In genomic region chr2:26469092-26469710, GRCh38 we compare ENCODE assay signal across 8 cellular contexts. TPM values are rescaled to one million over a fixed set of nuclear protein-coding genes. Genes with fewer than 3 reads are reported as not detected.
A peak's percentile ranks its signal among the peaks of the same experiment; 100 is the strongest.
DNase-seq lines count a peak whose midpoint lies in the region; ATAC-seq and TF ChIP-seq lines count a peak whose summit lies in the region.

No MANE protein-coding gene starts in this region.

- H3K4me1 ChIP-seq in Caco-2 (peaks cover 6% of the 10 kb centered on the region), PC-3 (ENCODE audit: insufficient read depth, low read length) (no peaks in the 10 kb centered on the region), iPS DF 6.9 (ENCODE audit: control insufficient read depth, insufficient read depth, low read length) (peaks cover 2% of the 10 kb centered on the region; the same call in 1 of the 2 replicates)

- no TSS peak for BruUV-seq in Caco-2 (replicated peaks; lab: Mats Ljungman, UMichigan)
- no TSS peak for BruUV-seq in PC-3 (replicated peaks; lab: Mats Ljungman, UMichigan)

- CTCF ChIA-PET in Caco-2 (lab: Charles Lee): interaction anchor here (0.6 to 1.2 kb wide), 7 partner anchors 24 to 750 kb away, joined by 3 to 6 read pairs (median 3); no protein-coding TSS in a partner anchor
- CTCF ChIA-PET in PC-3 (lab: Charles Lee): interaction anchor here (0.5 to 1.2 kb wide), 2 partner anchors 94 to 108 kb away, joined by 3 to 8 read pairs; no protein-coding TSS in a partner anchor

- H3K36me3 Mint-ChIP-seq in Caco-2 (ENCODE audit: insufficient read depth, unreplicated experiment): peaks cover 5% of the 10 kb centered on the region

- H3K36me3 ChIP-seq in Caco-2 (ENCODE audit: control insufficient read depth, insufficient read depth, low read length): no peaks in the 10 kb centered on the region
- H3K36me3 ChIP-seq in PC-3 (ENCODE audit: low read depth, low read length): no peaks in the 10 kb centered on the region
- H3K36me3 ChIP-seq in iPS DF 6.9 (ENCODE audit: control insufficient read depth, insufficient read depth, low read length): no peaks in the 10 kb centered on the region

- no peak overlapping the region for H3K27ac ChIP-seq in PC-3 (ENCODE audit: low read length)
- H3K27ac ChIP-seq in iPS DF 6.9 (ENCODE audit: low read length): no peak overlapping the region

- no peak overlapping the region for H3K4me3 Mint-ChIP-seq in Caco-2 (ENCODE audit: unreplicated experiment)

- no peaks in the 10 kb centered on the region for H3K79me2 ChIP-seq in PC-3 (ENCODE audit: low read length)

- DNase-seq in Caco-2 (peak; percentile 78 to 82), HS-27A (ENCODE audit: low read depth) (peak; percentile 15), PC-3 (peak; percentile 91), iPS DF 6.9 (ENCODE audit: low read depth, low spot score) (peak; percentile 71), cortex of kidney (lab: John Stamatoyannopoulos, UW) (no peak)
- peak; percentile 64 for DNase-seq in activated naive CD4-positive, alpha-beta T cell treated with anti-CD3 and anti-CD28 coated beads, Interleukin-2, amount 50 U/mL, for 16 hours
- peak; percentile 31 for DNase-seq in stimulated activated CD8-positive, alpha-beta memory T cell treated with anti-CD3 and anti-CD28 coated beads, Interleukin-15, amount 100 ng/mL, for 24 hours (ENCODE audit: low read depth)

- no peak overlapping the region for H3K9ac ChIP-seq in PC-3 (ENCODE audit: low read length)

- no peak overlapping the region for H3K4me3 ChIP-seq in Caco-2 (ENCODE audit: low read depth, low read length)
- H3K4me3 ChIP-seq in PC-3 (ENCODE audit: low read length): no peak overlapping the region
- H3K4me3 ChIP-seq in iPS DF 6.9 (ENCODE audit: low read length): no peak overlapping the region

- H3K9me3 ChIP-seq in Caco-2: no peaks in the 10 kb centered on the region; the same call in 1 of the 2 replicates
- H3K9me3 ChIP-seq in PC-3 (ENCODE audit: low read length): no peaks in the 10 kb centered on the region
- H3K9me3 ChIP-seq in iPS DF 6.9 (ENCODE audit: control insufficient read depth, insufficient read depth, low read length): no peaks in the 10 kb centered on the region

- TF ChIP-seq CTCF in Caco-2 (IDR thresholded peaks at IDR 0.05; ENCODE audit: insufficient read depth in 1 of 2, low read depth in 1 of 2, low read length in 1 of 2, severe bottlenecking in 1 of 2, unreplicated experiment in 1 of 2) (peak; percentile 85 to 96), PC-3 (conservative IDR thresholded peaks at IDR 0.05; ENCODE audit: low read depth, low read length) (peak; percentile 91)

- H3K9me2 ChIP-seq in PC-3 (replicated peaks; ENCODE audit: low read length): no peaks in the 10 kb centered on the region

- H3K9me3 Mint-ChIP-seq in Caco-2 (ENCODE audit: unreplicated experiment): peaks cover 16% of the 10 kb centered on the region

- intact Hi-C loops in Caco-2 (cut with micrococcal nuclease; ENCODE audit: unreplicated experiment) (loop anchor here (2.0 kb wide), 2 partner anchors 74 to 234 kb away; no protein-coding TSS in a partner anchor), PC-3 (cut with micrococcal nuclease) (loop anchor here (1.0 to 2.0 kb wide), 2 partner anchors 122 to 139 kb away; partner anchors contain the start of genes ADGRF3 and SELENOI)

- no CpG with 5 or more reads among the region's 5 CpGs for WGBS in iPS DF 6.9 (ENCODE audit: insufficient coverage, insufficient read length)

- H2AFZ ChIP-seq in PC-3 (ENCODE audit: low read length): no peak overlapping the region

- no peak overlapping the region for H3K27ac Mint-ChIP-seq in Caco-2 (ENCODE audit: unreplicated experiment)

- H4K20me1 ChIP-seq in PC-3 (ENCODE audit: low read length): no peaks in the 10 kb centered on the region

- no peak overlapping the region for H3K4me2 ChIP-seq in PC-3 (ENCODE audit: low read length)

- no peaks in the 10 kb centered on the region for H3F3A ChIP-seq in PC-3 (ENCODE audit: low read length, unreplicated experiment)

- no peaks in the 10 kb centered on the region for H3K27me3 ChIP-seq in Caco-2 (replicated peaks; ENCODE audit: control insufficient read depth, insufficient read depth, low read length)
- no peaks in the 10 kb centered on the region for H3K27me3 ChIP-seq in PC-3 (ENCODE audit: low read length)
- H3K27me3 ChIP-seq in iPS DF 6.9 (ENCODE audit: control insufficient read depth, insufficient read depth, low read length): no peaks in the 10 kb centered on the region

- no peaks in the 10 kb centered on the region for H3K27me3 Mint-ChIP-seq in Caco-2 (ENCODE audit: insufficient read depth, unreplicated experiment)

- POLR2A ChIA-PET in Caco-2 (lab: Charles Lee) (no interaction called here), PC-3 (lab: Charles Lee; ENCODE audit: unreplicated experiment) (no interaction called here)

- no peaks in the 10 kb centered on the region for H3K4me1 Mint-ChIP-seq in Caco-2 (ENCODE audit: low read depth, unreplicated experiment)

- peak; percentile 76 for ATAC-seq in PC-3
- no peak for ATAC-seq in HG02678 (IDR thresholded peaks at IDR 0.05; ENCODE audit: unreplicated experiment)

RNA-seq across cellular contexts. Expression of gene OTOF, which starts 8.7 kb away (rescaled TPM):
- total RNA-seq in Caco-2 (2022) (0.09 TPM in 2 replicates), PC-3 (2014; rRNA removed) (not detected in 2 replicates)
